Comparison of ENCODE assay signal across 1 cellular context in genomic region chr3:128051459-128051836, GRCh38.
TF ChIP-seq lines count a peak whose summit lies in the region.

No MANE protein-coding gene starts in this region.

TF ChIP-seq in HEK293, 187 proteins besides CTCF, POLR2A, EP300 and RAD21 (continued from another document):
- TF ChIP-seq PRDM6 (tag by site-specific recombination; IDR thresholded peaks at IDR 0.05) (no peak), ZNF2 (tag by site-specific recombination; IDR thresholded peaks at IDR 0.05) (no peak), ZNF132 (tag by site-specific recombination; IDR thresholded peaks at IDR 0.05; ENCODE audit: borderline replicate concordance) (no peak), GLIS2 (tag by site-specific recombination; IDR thresholded peaks at IDR 0.05) (no peak), YY1 (tag by site-specific recombination; IDR thresholded peaks at IDR 0.05) (no peak), ZNF175 (tag by site-specific recombination; IDR thresholded peaks at IDR 0.05) (no peak), TCF7L2 (IDR thresholded peaks at IDR 0.05; ENCODE audit: borderline replicate concordance, low read depth, low read length) (no peak), SP7 (tag by site-specific recombination; IDR thresholded peaks at IDR 0.05) (no peak)
TF ChIP-seq in HEK293: peak in this region for 20.
